8 cellular contexts compared by ENCODE assay signal in the genomic region with DNA sequence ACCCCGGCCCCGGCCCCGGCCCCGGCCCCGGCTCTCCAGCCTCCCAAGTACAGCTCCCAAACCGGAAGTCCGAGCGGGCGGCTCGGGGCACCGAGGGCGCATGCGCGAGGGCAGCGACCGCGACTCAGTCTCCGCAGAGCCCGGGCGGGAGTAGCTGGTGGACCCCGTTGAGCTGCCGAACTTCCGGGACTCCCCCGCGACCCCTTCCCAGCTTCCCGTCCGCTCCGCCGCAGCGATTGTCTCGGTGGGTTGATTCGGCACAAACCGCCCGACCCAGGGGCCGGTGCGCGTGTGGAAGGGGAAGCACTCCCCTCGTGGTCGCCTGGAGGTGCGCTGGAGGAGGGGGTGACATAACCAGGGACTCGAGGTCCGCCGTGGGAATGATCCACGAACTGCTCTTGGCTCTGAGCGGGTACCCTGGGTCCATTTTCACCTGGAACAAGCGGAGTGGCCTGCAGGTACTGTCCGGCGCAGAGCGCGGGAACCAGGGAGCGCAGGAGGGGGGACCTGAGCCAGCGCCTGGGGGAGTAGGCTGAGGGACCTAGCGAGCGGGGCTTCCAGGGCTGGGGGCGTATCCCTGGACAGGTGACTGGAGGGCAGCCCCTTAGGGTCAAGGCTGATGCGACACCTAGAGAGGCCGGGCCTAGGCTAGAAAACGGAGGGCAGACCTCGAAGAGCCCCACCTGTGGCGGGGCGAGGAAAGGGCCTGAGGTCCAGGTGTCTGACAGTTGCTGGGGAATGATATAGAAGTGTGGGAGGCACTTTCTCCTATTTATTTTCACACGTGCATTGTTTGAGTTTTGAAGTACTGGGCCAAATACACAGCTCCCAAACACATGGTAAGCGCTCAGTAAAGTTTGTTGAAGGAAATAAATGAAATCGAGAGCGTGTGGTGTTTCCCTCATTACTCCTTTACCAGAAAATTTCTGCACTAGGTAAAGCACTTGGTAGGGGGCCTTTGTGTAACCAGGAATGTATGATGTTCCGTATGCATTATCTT. TPM values are rescaled to one million over a fixed set of nuclear protein-coding genes. Genes with fewer than 3 reads are reported as not detected.
DNase-seq lines count a peak whose midpoint lies in the region; ATAC-seq lines count a peak whose summit lies in the region.

A gene with protein sequence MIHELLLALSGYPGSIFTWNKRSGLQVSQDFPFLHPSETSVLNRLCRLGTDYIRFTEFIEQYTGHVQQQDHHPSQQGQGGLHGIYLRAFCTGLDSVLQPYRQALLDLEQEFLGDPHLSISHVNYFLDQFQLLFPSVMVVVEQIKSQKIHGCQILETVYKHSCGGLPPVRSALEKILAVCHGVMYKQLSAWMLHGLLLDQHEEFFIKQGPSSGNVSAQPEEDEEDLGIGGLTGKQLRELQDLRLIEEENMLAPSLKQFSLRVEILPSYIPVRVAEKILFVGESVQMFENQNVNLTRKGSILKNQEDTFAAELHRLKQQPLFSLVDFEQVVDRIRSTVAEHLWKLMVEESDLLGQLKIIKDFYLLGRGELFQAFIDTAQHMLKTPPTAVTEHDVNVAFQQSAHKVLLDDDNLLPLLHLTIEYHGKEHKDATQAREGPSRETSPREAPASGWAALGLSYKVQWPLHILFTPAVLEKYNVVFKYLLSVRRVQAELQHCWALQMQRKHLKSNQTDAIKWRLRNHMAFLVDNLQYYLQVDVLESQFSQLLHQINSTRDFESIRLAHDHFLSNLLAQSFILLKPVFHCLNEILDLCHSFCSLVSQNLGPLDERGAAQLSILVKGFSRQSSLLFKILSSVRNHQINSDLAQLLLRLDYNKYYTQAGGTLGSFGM (plus strand): TSS at position 127 of the 1,000 bp plus-strand sequence. CDS start 254 bp downstream, at position 381.
A gene (minus strand): TSS at position 69 of the 1,000 bp plus-strand sequence. CDS start 1,130 bp downstream, outside the sequence.

- peak within 1 kb of the TSS; percentile 72 for H3K4me3 ChIP-seq in SJSA1

- no peaks in the 10 kb centered on the region for H3K9me3 ChIP-seq in SJSA1 (replicated peaks)

- H3K27ac ChIP-seq in SJSA1 = peak within 1 kb of the TSS; percentile 54

- peaks cover 37% of the 10 kb centered on the region for H3K36me3 ChIP-seq in SJSA1

- peak; percentile 68 for ATAC-seq in GM21825 (IDR thresholded peaks at IDR 0.05; ENCODE audit: unreplicated experiment)

- no peaks in the 10 kb centered on the region for H3K27me3 ChIP-seq in SJSA1 (replicated peaks)

- H3K4me1 ChIP-seq in SJSA1 (replicated peaks) = peaks cover 20% of the 10 kb centered on the region

- DNase-seq in Daoy (ENCODE audit: low read depth) (peak; percentile 89), LoVo (ENCODE audit: low spot score) (peak; percentile 91), SJSA1 (ENCODE audit: low read depth in 1 of 2, low spot score in 2 of 2) (peak; percentile 85 to 88), germinal center (ENCODE audit: low spot score) (peak; percentile 92), nucleus accumbens (lab: John Stamatoyannopoulos, UW) (peak in 53 of 56 donors; percentile 17 to 87 (median 67)), superior temporal gyrus (ENCODE audit: extremely low spot score) (peak; percentile 82)
- DNase-seq in activated naive CD4-positive, alpha-beta T cell (lab: John Stamatoyannopoulos, UW) = peak; percentile 29 to 60 (median 48)

RNA-seq across cellular contexts. Expression of the first gene that starts in this region (rescaled TPM):
- total RNA-seq in Daoy (2014; rRNA removed; shearing (Covaris generic)) = 12.7 and 13.2 TPM in 2 replicates
- total RNA-seq in SJSA1 (2014; rRNA removed; shearing (Covaris generic)) = 9.4 and 11.7 TPM in 2 replicates

RNA-seq across cellular contexts. Expression of the second gene that starts in this region (rescaled TPM):
- total RNA-seq in Daoy (2014; rRNA removed; shearing (Covaris generic)) = 20.1 and 25.3 TPM in 2 replicates
- total RNA-seq in SJSA1 (2014; rRNA removed; shearing (Covaris generic)) = 26.8 and 47.3 TPM in 2 replicates

Comparison
In these comparisons a context has a peak if more than half of its experiments do, and no peak if none do; other contexts are left out.
1. Peak in every context shown above with its lines: DNase-seq, ATAC-seq, H3K4me3 ChIP-seq and H3K27ac ChIP-seq.